In genomic region chr18:59381949-59382348, GRCh38 we compare ENCODE assay signal across 2 cellular contexts.
TF ChIP-seq lines count a peak whose summit lies in the region.

No MANE protein-coding gene starts in this region.

TF ChIP-seq in HEK293, 187 proteins besides CTCF, POLR2A, EP300 and RAD21:
- TF ChIP-seq ZNF354C (tag by site-specific recombination; IDR thresholded peaks at IDR 0.05; ENCODE audit: borderline replicate concordance, low read depth) (no peak), ZFP37 (tag by site-specific recombination; IDR thresholded peaks at IDR 0.05) (no peak), YY2 (tag by site-specific recombination; IDR thresholded peaks at IDR 0.05) (peak; percentile 23; the same call in 1 of the 2 replicates), BCL6B (tag by site-specific recombination; IDR thresholded peaks at IDR 0.05) (no peak)

TF ChIP-seq in K562, 482 proteins besides CTCF, POLR2A, EP300 and RAD21 (continues in another document):
- no peak for TF ChIP-seq ILF3 (IDR thresholded peaks at IDR 0.05; ENCODE audit: borderline replicate concordance)
- TF ChIP-seq ETV1 (tag; conservative IDR thresholded peaks at IDR 0.05; ENCODE audit: low read depth), result no peak
- no peak for TF ChIP-seq VEZF1 (CRISPR knock-in tag; IDR thresholded peaks at IDR 0.05)
- TF ChIP-seq NR4A1 (CRISPR knock-in tag; IDR thresholded peaks at IDR 0.05), result no peak
- TF ChIP-seq NR4A1 (tag; IDR thresholded peaks at IDR 0.05), result no peak
- TF ChIP-seq ATF4 (CRISPR knock-in tag; IDR thresholded peaks at IDR 0.05), result peak; percentile 56; the same call in 1 of the 2 replicates
- no peak for TF ChIP-seq MEF2A (IDR thresholded peaks at IDR 0.05; ENCODE audit: control insufficient read depth, low read depth, low read length)
- no peak for TF ChIP-seq ZNF395 (CRISPR knock-in tag; IDR thresholded peaks at IDR 0.05)
- TF ChIP-seq GTF2E2 (tag; IDR thresholded peaks at IDR 0.05), result no peak
- no peak for TF ChIP-seq HDGF (IDR thresholded peaks at IDR 0.05)
- TF ChIP-seq PPARD (CRISPR knock-in tag; IDR thresholded peaks at IDR 0.05), result no peak
- TF ChIP-seq ZNF785 (CRISPR knock-in tag; IDR thresholded peaks at IDR 0.05), result no peak
- TF ChIP-seq ZNF668 (CRISPR knock-in tag; IDR thresholded peaks at IDR 0.05), result no peak
- TF ChIP-seq MYC (IDR thresholded peaks at IDR 0.05; ENCODE audit: low read depth, low read length), result peak; percentile 83
- TF ChIP-seq MYC (CRISPR knock-in tag; IDR thresholded peaks at IDR 0.05; ENCODE audit: borderline replicate concordance, low read depth), result no peak
- no peak for TF ChIP-seq PYGO2 (tag; IDR thresholded peaks at IDR 0.05)
- TF ChIP-seq RBBP5 (IDR thresholded peaks at IDR 0.05; ENCODE audit: borderline replicate concordance, insufficient read depth, low read length, poor library complexity, severe bottlenecking), result no peak
- 0 out of 2 replicates have a peak, but pooled peaks have one; percentile 19 for TF ChIP-seq RNF2 (IDR thresholded peaks at IDR 0.05)
- TF ChIP-seq HMBOX1 (IDR thresholded peaks at IDR 0.05), result no peak
- no peak for TF ChIP-seq TBP (optimal IDR thresholded peaks at IDR 0.05; ENCODE audit: low read depth, low read length)
- no peak for TF ChIP-seq CBX1 (IDR thresholded peaks at IDR 0.05; ENCODE audit: low read depth)
- no peak for TF ChIP-seq ZNF140 (CRISPR knock-in tag; IDR thresholded peaks at IDR 0.05)
- no peak for TF ChIP-seq TCFL5 (CRISPR knock-in tag; conservative IDR thresholded peaks at IDR 0.05)
- no peak for TF ChIP-seq SP2 (IDR thresholded peaks at IDR 0.05; ENCODE audit: extremely low read depth, low read depth, low read length, poor library complexity, severe bottlenecking)
- TF ChIP-seq GABPB1 (CRISPR knock-in tag; IDR thresholded peaks at IDR 0.05), result no peak
- TF ChIP-seq ZBTB33 (CRISPR knock-in tag; IDR thresholded peaks at IDR 0.05), result no peak
- peak; percentile 92 for TF ChIP-seq L3MBTL2 (IDR thresholded peaks at IDR 0.05)
- TF ChIP-seq FOXA1 (IDR thresholded peaks at IDR 0.05; ENCODE audit: borderline replicate concordance), result no peak
- TF ChIP-seq ERF (CRISPR knock-in tag; IDR thresholded peaks at IDR 0.05), result no peak
- TF ChIP-seq ZBTB43 (CRISPR knock-in tag; IDR thresholded peaks at IDR 0.05), result no peak
- no peak for TF ChIP-seq THRAP3 (IDR thresholded peaks at IDR 0.05; ENCODE audit: borderline replicate concordance)
- no peak for TF ChIP-seq WHSC1 (IDR thresholded peaks at IDR 0.05; ENCODE audit: low read length)
- TF ChIP-seq ARID3B (CRISPR knock-in tag; IDR thresholded peaks at IDR 0.05; ENCODE audit: borderline replicate concordance), result no peak
- no peak for TF ChIP-seq ZBTB8A (IDR thresholded peaks at IDR 0.05; ENCODE audit: partially characterized antibody)
- no peak for TF ChIP-seq CLOCK (CRISPR knock-in tag; IDR thresholded peaks at IDR 0.05; ENCODE audit: borderline replicate concordance)
- TF ChIP-seq HDAC8 (tag; IDR thresholded peaks at IDR 0.05), result peak; percentile 57; the same call in 1 of the 2 replicates
- no peak for TF ChIP-seq FOXP1 (CRISPR knock-in tag; IDR thresholded peaks at IDR 0.05)
- TF ChIP-seq CCAR2 (IDR thresholded peaks at IDR 0.05; ENCODE audit: low read depth, low read length), result no peak
- peak; percentile 52; the same call in 1 of the 2 replicates for TF ChIP-seq SMAD4 (CRISPR knock-in tag; conservative IDR thresholded peaks at IDR 0.05)
- no peak for TF ChIP-seq ZNF445 (CRISPR knock-in tag; IDR thresholded peaks at IDR 0.05; ENCODE audit: low read depth)
- no peak for TF ChIP-seq CREB1 (IDR thresholded peaks at IDR 0.05)
- TF ChIP-seq CREB1 (CRISPR knock-in tag; IDR thresholded peaks at IDR 0.05), result no peak
- peak; percentile 39; the same call in 1 of the 2 replicates for TF ChIP-seq EP400 (IDR thresholded peaks at IDR 0.05)
- TF ChIP-seq ZNF551 (CRISPR knock-in tag; IDR thresholded peaks at IDR 0.05), result no peak
- TF ChIP-seq TARDBP (IDR thresholded peaks at IDR 0.05), result no peak
